ENCODE assay signal across 10 cellular contexts in the genomic region with DNA sequence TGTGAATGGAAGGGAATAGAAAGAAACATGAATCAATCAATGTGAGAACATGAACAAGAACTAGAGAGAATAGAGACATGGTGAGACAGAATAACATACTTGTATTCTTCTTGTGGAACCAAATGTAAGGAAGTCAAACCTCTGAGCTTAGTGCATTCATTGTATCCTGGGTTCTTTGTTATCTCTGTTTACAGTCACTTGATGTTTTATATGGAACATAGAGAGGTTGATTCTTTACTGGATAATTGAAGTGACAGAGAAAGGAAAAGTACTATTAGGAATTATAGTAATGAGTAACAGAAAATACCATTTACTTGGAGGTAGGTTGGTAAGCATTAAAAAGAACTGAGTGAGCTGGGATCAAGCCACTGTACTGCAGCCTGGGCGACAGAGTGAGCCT. TPM values are rescaled to one million over a fixed set of nuclear protein-coding genes. Genes with fewer than 3 reads are reported as not detected.
DNase-seq lines count a peak whose midpoint lies in the region; ATAC-seq, FAIRE-seq and TF ChIP-seq lines count a peak whose summit lies in the region.
"Had no signal": no experiment of that assay in that cellular context is flagged by ENCODE, and none has a peak within 500 bp of the region (broad histone marks: within the 10 kb centered on the region; RNA-seq: fewer than 3 reads in every experiment).

No MANE protein-coding gene starts in this region.

- peak overlapping the region; percentile 81 for H3K4me3 Mint-ChIP-seq in CD4-positive, alpha-beta T cell
- H3K4me3 Mint-ChIP-seq in T-cell: peak overlapping the region; percentile 47 to 65 (median 59)
- H3K4me3 Mint-ChIP-seq in memory B cell: peak overlapping the region; percentile 12
- H3K4me3 Mint-ChIP-seq: stimulated activated effector memory CD8-positive, alpha-beta T cell treated with anti-CD3 and anti-CD28 coated beads, Interleukin-12 subunit alpha, Interleukin-12 subunit beta, amount 100 ng/mL, for 72 hours had no signal

- peaks cover 10% of the 10 kb centered on the region for H3K36me3 Mint-ChIP-seq in CD4-positive, alpha-beta T cell (ENCODE audit: low read depth)
- no peaks in the 10 kb centered on the region for H3K36me3 Mint-ChIP-seq in T-cell
- no peaks in the 10 kb centered on the region for H3K36me3 Mint-ChIP-seq in memory B cell

- intact Hi-C loops in CD4-positive, alpha-beta T cell (cut with DNase I, micrococcal nuclease): loop anchor here (2.0 to 10.0 kb wide), 6 partner anchors 33 to 845 kb away; a partner anchor contains a TSS

- H3K9me3 Mint-ChIP-seq in CD4-positive, alpha-beta T cell: no peaks in the 10 kb centered on the region
- no peaks in the 10 kb centered on the region for H3K9me3 Mint-ChIP-seq in T-cell
- H3K9me3 Mint-ChIP-seq in memory B cell: no peaks in the 10 kb centered on the region
- H3K9me3 Mint-ChIP-seq: stimulated activated effector memory CD8-positive, alpha-beta T cell treated with anti-CD3 and anti-CD28 coated beads, Interleukin-12 subunit alpha, Interleukin-12 subunit beta, amount 100 ng/mL, for 72 hours had no signal

- H3K9me3 ChIP-seq in CD4-positive, alpha-beta T cell (ENCODE audit: control insufficient read depth, low read length): no peaks in the 10 kb centered on the region

- CTCF ChIA-PET in CD4-positive, alpha-beta T cell (lab: Charles Lee): interaction anchor here (0.6 to 3.3 kb wide), 18 partner anchors 18 to 179 kb away, joined by 3 to 35 read pairs (median 7); a partner anchor contains a TSS
- CTCF ChIA-PET in T-cell (lab: Charles Lee): interaction anchor here (0.7 to 4.5 kb wide), 13 partner anchors 22 to 397 kb away, joined by 3 to 60 read pairs (median 11); a partner anchor contains a TSS

- ATAC-seq in CD4-positive, alpha-beta T cell (ENCODE audit: poor library complexity): no peak
- ATAC-seq in T-cell (replicated peaks in 1 of 4): no peak
- ATAC-seq in memory B cell (ENCODE audit: low read depth): no peak
- ATAC-seq: esophagus mucosa; stimulated activated effector memory CD8-positive, alpha-beta T cell treated with anti-CD3 and anti-CD28 coated beads, Interleukin-12 subunit alpha, Interleukin-12 subunit beta, amount 100 ng/mL, for 72 hours had no signal

- H3K27me3 ChIP-seq in CD4-positive, alpha-beta T cell (ENCODE audit: control insufficient read depth, insufficient read depth, low read length): no peaks in the 10 kb centered on the region

- TF ChIP-seq CTCF in CD4-positive, alpha-beta T cell (IDR thresholded peaks at IDR 0.05): no peak
- TF ChIP-seq CTCF in foreskin fibroblast (IDR thresholded peaks at IDR 0.05; ENCODE audit: low read depth, low read length): no peak

- DNase-seq in CD4-positive, alpha-beta T cell: no peak
- DNase-seq in GM18507 (ENCODE audit: extremely low spot score, insufficient read length, low read depth) (no peak), T-cell (no peak), memory B cell (ENCODE audit: low spot score in 2 of 2) (no peak), NOMO-1 treated with DMSO at 0.1 percent for 48 hours (lab: John Stamatoyannopoulos, UW; ENCODE audit: unreplicated experiment) (no peak), GOT3 (lab: John Stamatoyannopoulos, UW) (no peak), foreskin fibroblast (no peak)
- no peak for DNase-seq in activated CD4-positive, alpha-beta T cell treated with anti-CD3 and anti-CD28 coated beads for 1 hour

- H3K27me3 Mint-ChIP-seq in CD4-positive, alpha-beta T cell: no peaks in the 10 kb centered on the region
- H3K27me3 Mint-ChIP-seq in T-cell (no peaks in the 10 kb centered on the region), memory B cell (no peaks in the 10 kb centered on the region)

- H3K27ac ChIP-seq in CD4-positive, alpha-beta T cell (ENCODE audit: low read depth, low read length): peak overlapping the region; percentile 87

- H3K4me3 ChIP-seq in foreskin fibroblast (ENCODE audit: low read depth in 1 of 2, low read length in 2 of 2): no peak overlapping the region

- peak; percentile 39 for FAIRE-seq in GM18507 (lab: Jason Lieb, UNC)

- peaks cover 2% of the 10 kb centered on the region for H3K4me1 Mint-ChIP-seq in CD4-positive, alpha-beta T cell (ENCODE audit: low read depth)
- peaks cover 8 to 21% (median 10%) of the 10 kb centered on the region in 3 donors for H3K4me1 Mint-ChIP-seq in T-cell
- peaks cover 16% of the 10 kb centered on the region for H3K4me1 Mint-ChIP-seq in memory B cell

- POLR2A ChIA-PET in CD4-positive, alpha-beta T cell (lab: Charles Lee): interaction anchor here (0.8 to 6.3 kb wide), 16 partner anchors 9 to 173 kb away, joined by 3 to 166 read pairs (median 34); a partner anchor contains a TSS
- POLR2A ChIA-PET in T-cell (lab: Charles Lee): interaction anchor here (0.5 to 3.3 kb wide), 7 partner anchors 18 to 84 kb away, joined by 3 to 27 read pairs (median 7); no protein-coding TSS in a partner anchor

- no peak overlapping the region for H3K27ac Mint-ChIP-seq in CD4-positive, alpha-beta T cell
- H3K27ac Mint-ChIP-seq in T-cell: peak overlapping the region in 1 of 2 donors; percentile 91
- no peak overlapping the region for H3K27ac Mint-ChIP-seq in memory B cell
- H3K27ac Mint-ChIP-seq: stimulated activated effector memory CD8-positive, alpha-beta T cell treated with anti-CD3 and anti-CD28 coated beads, Interleukin-12 subunit alpha, Interleukin-12 subunit beta, amount 100 ng/mL, for 72 hours had no signal

RNA-seq across cellular contexts. Expression of a gene that starts 2.5 kb away (rescaled TPM):
- 100 to 1,000 TPM; 193 to 198 TPM for total RNA-seq in CD4-positive, alpha-beta T cell
- total RNA-seq in T-cell: 100 to 1,000 TPM; 168 to 287 (median 179) TPM

Comparison
In these comparisons a context has a peak if more than half of its experiments do, and no peak if none do; other contexts are left out.
1. H3K4me3 Mint-ChIP-seq: peak in every context shown above with its lines; median percentile 81 in CD4-positive, alpha-beta T cell; 59 in T-cell; 12 in memory B cell.